Comparison of ENCODE assay signal across 1 cellular context in genomic region chrX:152451731-152451980, GRCh38.
TF ChIP-seq lines count a peak whose summit lies in the region.

No MANE protein-coding gene starts in this region.

TF ChIP-seq in K562, 482 proteins besides CTCF, POLR2A, EP300 and RAD21:
- TF ChIP-seq CBX3 (IDR thresholded peaks at IDR 0.05; ENCODE audit: borderline replicate concordance in 1 of 2, low read length in 2 of 2): no peak
- no peak for TF ChIP-seq MLX (CRISPR knock-in tag; conservative IDR thresholded peaks at IDR 0.05)
- no peak for TF ChIP-seq ILF3 (IDR thresholded peaks at IDR 0.05; ENCODE audit: borderline replicate concordance)
- TF ChIP-seq KDM1A (IDR thresholded peaks at IDR 0.05): no peak
- no peak for TF ChIP-seq MEF2A (IDR thresholded peaks at IDR 0.05; ENCODE audit: control insufficient read depth, low read depth, low read length)
- no peak for TF ChIP-seq MBD2 (IDR thresholded peaks at IDR 0.05; ENCODE audit: borderline replicate concordance, low read depth)
- no peak for TF ChIP-seq FOXP4 (CRISPR knock-in tag; IDR thresholded peaks at IDR 0.05; ENCODE audit: borderline replicate concordance)
- TF ChIP-seq NCOA4 (IDR thresholded peaks at IDR 0.05; ENCODE audit: partially characterized antibody): no peak
- no peak for TF ChIP-seq MYNN (IDR thresholded peaks at IDR 0.05)
- no peak for TF ChIP-seq MYNN (CRISPR knock-in tag; IDR thresholded peaks at IDR 0.05)
- TF ChIP-seq ARID2 (IDR thresholded peaks at IDR 0.05): no peak
TF ChIP-seq in K562: peak in this region for 0.
